ENCODE assay signal across 23 cellular contexts in the genomic region with DNA sequence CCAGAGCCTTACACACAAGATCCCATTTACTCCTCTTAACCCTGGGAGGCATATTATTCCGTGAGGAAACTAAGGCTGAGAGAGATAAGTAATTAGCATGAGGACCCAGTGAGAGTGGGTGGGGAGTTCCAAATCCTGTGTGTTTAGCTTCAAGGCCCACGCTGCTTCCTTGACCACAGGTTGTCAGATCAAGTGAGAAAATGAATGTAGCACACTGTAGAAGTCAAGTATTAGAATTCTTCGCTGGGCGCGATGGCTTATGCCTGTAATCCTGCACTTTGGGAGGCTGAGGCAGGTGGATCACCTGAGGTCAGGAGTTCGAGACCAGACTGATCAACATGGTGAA. TPM values are rescaled to one million over a fixed set of nuclear protein-coding genes. Genes with fewer than 3 reads are reported as not detected.
A peak's percentile ranks its signal among the peaks of the same experiment; 100 is the strongest.
DNase-seq lines count a peak whose midpoint lies in the region; ATAC-seq and TF ChIP-seq lines count a peak whose summit lies in the region.
"Had no signal": no experiment of that assay in that cellular context is flagged by ENCODE, and none has a peak within 500 bp of the region (broad histone marks: within the 10 kb centered on the region; RNA-seq: fewer than 3 reads in every experiment).

No MANE protein-coding gene starts in this region.

- no peaks in the 10 kb centered on the region for H3K9me3 ChIP-seq in colonic mucosa
- H3K9me3 ChIP-seq in naive thymus-derived CD4-positive, alpha-beta T cell (ENCODE audit: control insufficient read depth in 2 of 3, low read length in 3 of 3): no peaks in the 10 kb centered on the region
- H3K9me3 ChIP-seq: BE2C, heart left ventricle, lower lobe of right lung, psoas muscle, suprapubic skin had no signal

- H3K4me1 ChIP-seq in colonic mucosa: peaks cover 7% of the 10 kb centered on the region
- peaks cover 8 to 13% of the 10 kb centered on the region in 2 donors for H3K4me1 ChIP-seq in naive thymus-derived CD4-positive, alpha-beta T cell (ENCODE audit: control insufficient read depth in 2 of 2, insufficient read depth in 2 of 2, low read length in 2 of 2)
- H3K4me1 ChIP-seq: BE2C had no signal

- peaks cover 18% of the 10 kb centered on the region for H3K36me3 Mint-ChIP-seq in activated CD4-positive, alpha-beta T cell treated with anti-CD3 and anti-CD28 coated beads for 36 hours (ENCODE audit: low read depth)
- H3K36me3 Mint-ChIP-seq in naive thymus-derived CD4-positive, alpha-beta T cell: peaks cover 4 to 15% (median 6%) of the 10 kb centered on the region in 5 donors

- intact Hi-C loops in activated CD4-positive, alpha-beta T cell treated with anti-CD3 and anti-CD28 coated beads for 36 hours (cut with DNase I, micrococcal nuclease): no loop called here
- intact Hi-C loops in colonic mucosa (cut with DNase I): no loop called here
- intact Hi-C loops in naive thymus-derived CD4-positive, alpha-beta T cell (cut with micrococcal nuclease): no loop called here

- peaks cover 22% of the 10 kb centered on the region for H3K4me1 Mint-ChIP-seq in activated CD4-positive, alpha-beta T cell treated with anti-CD3 and anti-CD28 coated beads for 36 hours
- H3K4me1 Mint-ChIP-seq in naive thymus-derived CD4-positive, alpha-beta T cell: peaks cover 25 to 47% (median 32%) of the 10 kb centered on the region in 7 donors

- no peaks in the 10 kb centered on the region for H3K27me3 Mint-ChIP-seq in activated CD4-positive, alpha-beta T cell treated with anti-CD3 and anti-CD28 coated beads for 36 hours
- no peaks in the 10 kb centered on the region for H3K27me3 Mint-ChIP-seq in naive thymus-derived CD4-positive, alpha-beta T cell
- H3K27me3 Mint-ChIP-seq: naive thymus-derived CD8-positive, alpha-beta T cell had no signal

- no peak overlapping the region for H3K4me3 ChIP-seq in colonic mucosa
- no peak overlapping the region for H3K4me3 ChIP-seq in naive thymus-derived CD4-positive, alpha-beta T cell (ENCODE audit: low read length)
- H3K4me3 ChIP-seq: lower lobe of right lung, psoas muscle, suprapubic skin had no signal

- H3K36me3 ChIP-seq in colonic mucosa: no peaks in the 10 kb centered on the region
- peaks cover 6 to 18% (median 8%) of the 10 kb centered on the region in 3 experiments for H3K36me3 ChIP-seq in naive thymus-derived CD4-positive, alpha-beta T cell (ENCODE audit: control insufficient read depth in 2 of 3, insufficient read depth in 3 of 3, low read length in 3 of 3)
- H3K36me3 ChIP-seq: BE2C had no signal

- peak overlapping the region; percentile 42 for H3K27ac Mint-ChIP-seq in activated CD4-positive, alpha-beta T cell treated with anti-CD3 and anti-CD28 coated beads for 36 hours
- H3K27ac Mint-ChIP-seq in naive thymus-derived CD4-positive, alpha-beta T cell: peak overlapping the region in 4 of 9 donors; percentile 26 to 62 (median 51)
- H3K27ac Mint-ChIP-seq: activated naive CD4-positive, alpha-beta T cell treated with anti-CD3 and anti-CD28 coated beads for 36 hours; HFFc6 had no signal

- DNase-seq in activated CD4-positive, alpha-beta T cell treated with anti-CD3 and anti-CD28 coated beads for 36 hours: no peak
- no peak for DNase-seq in activated CD4-positive, alpha-beta T cell treated with anti-CD3 and anti-CD28 coated beads, Interleukin-2, amount 50 U/mL, for 4 hours
- DNase-seq in colonic mucosa (no peak), dermis blood vessel endothelial cell (no peak), kidney glomerular epithelial cell (lab: John Stamatoyannopoulos, UW) (no peak)
- DNase-seq in naive thymus-derived CD4-positive, alpha-beta T cell: no peak
- DNase-seq: activated CD4-positive, alpha-beta T cell treated with anti-CD3 and anti-CD28 coated beads, Interleukin-2, amount 50 U/mL, for 1 hour; activated naive CD4-positive, alpha-beta T cell treated with anti-CD3 and anti-CD28 coated beads for 36 hours; BE2C; DMS153; heart left ventricle; HFFc6; KG1; lower lobe of right lung; naive thymus-derived CD8-positive, alpha-beta T cell; NCI-H2081; NCI-H446 treated with DMSO at 0.1 percent for 48 hours; psoas muscle; small intestine; stimulated activated CD4-positive, alpha-beta T cell treated with anti-CD3 and anti-CD28 coated beads, Interleukin-4, amount 100 ng/mL, for 24 hours; SW 1271 had no signal

- H3K27me3 ChIP-seq in colonic mucosa: no peaks in the 10 kb centered on the region
- H3K27me3 ChIP-seq in naive thymus-derived CD4-positive, alpha-beta T cell (ENCODE audit: control insufficient read depth in 2 of 2, insufficient read depth in 2 of 2, low read length in 2 of 2): no peaks in the 10 kb centered on the region
- H3K27me3 ChIP-seq: BE2C, heart left ventricle, suprapubic skin had no signal

- no peak for ATAC-seq in activated CD4-positive, alpha-beta T cell treated with anti-CD3 and anti-CD28 coated beads for 36 hours
- no peak for ATAC-seq in naive thymus-derived CD4-positive, alpha-beta T cell
- ATAC-seq: heart left ventricle; lower lobe of right lung; naive thymus-derived CD8-positive, alpha-beta T cell; psoas muscle had no signal

- no peak for TF ChIP-seq CTCF in colonic mucosa (IDR thresholded peaks at IDR 0.05)

- no peaks in the 10 kb centered on the region for H3K9me3 Mint-ChIP-seq in activated CD4-positive, alpha-beta T cell treated with anti-CD3 and anti-CD28 coated beads for 36 hours (ENCODE audit: low read depth)
- H3K9me3 Mint-ChIP-seq in naive thymus-derived CD4-positive, alpha-beta T cell: no peaks in the 10 kb centered on the region
- H3K9me3 Mint-ChIP-seq: activated naive CD4-positive, alpha-beta T cell treated with anti-CD3 and anti-CD28 coated beads for 36 hours; HFFc6; naive thymus-derived CD8-positive, alpha-beta T cell had no signal

- POLR2A ChIA-PET in activated CD4-positive, alpha-beta T cell treated with anti-CD3 and anti-CD28 coated beads for 36 hours (lab: Charles Lee): interaction anchor here (1.0 kb wide), 1 partner anchor 23 kb away, joined by 3 read pairs; no protein-coding TSS in a partner anchor
- POLR2A ChIA-PET in naive thymus-derived CD4-positive, alpha-beta T cell (lab: Charles Lee): interaction anchor here (1.0 to 1.5 kb wide), 4 partner anchors 20 to 27 kb away, joined by 3 to 4 read pairs (median 3); no protein-coding TSS in a partner anchor

- no peak overlapping the region for H3K4me3 Mint-ChIP-seq in activated CD4-positive, alpha-beta T cell treated with anti-CD3 and anti-CD28 coated beads for 36 hours
- peak overlapping the region in 3 of 10 donors; percentile 9 to 59 (median 16) for H3K4me3 Mint-ChIP-seq in naive thymus-derived CD4-positive, alpha-beta T cell
- H3K4me3 Mint-ChIP-seq: activated naive CD4-positive, alpha-beta T cell treated with anti-CD3 and anti-CD28 coated beads for 36 hours; HFFc6 had no signal

- CTCF ChIA-PET in activated CD4-positive, alpha-beta T cell treated with anti-CD3 and anti-CD28 coated beads for 36 hours (lab: Charles Lee): interaction anchor here (0.6 to 1.6 kb wide), 4 partner anchors 22 to 35 kb away, joined by 3 to 9 read pairs (median 5); no protein-coding TSS in a partner anchor
- CTCF ChIA-PET in naive thymus-derived CD4-positive, alpha-beta T cell (lab: Charles Lee): interaction anchor here (2.7 kb wide), 1 partner anchor 22 kb away, joined by 10 read pairs; no protein-coding TSS in a partner anchor

- H3K27ac ChIP-seq in colonic mucosa: peak overlapping the region; percentile 29
- H3K27ac ChIP-seq in naive thymus-derived CD4-positive, alpha-beta T cell (ENCODE audit: low read depth, low read length): no peak overlapping the region
- H3K27ac ChIP-seq: 22Rv1, psoas muscle, suprapubic skin had no signal

- H3K9ac ChIP-seq in colonic mucosa (ENCODE audit: low read depth in 2 of 2, low read length in 2 of 2): peak overlapping the region in 1 of 2 donors; percentile 44

RNA-seq across cellular contexts. Expression of gene CYB561A3, which starts 3.8 kb away (rescaled TPM):
- 10 to 100 TPM; 31.8 to 34.4 TPM for total RNA-seq in activated CD4-positive, alpha-beta T cell treated with anti-CD3 and anti-CD28 coated beads for 36 hours
- 10 to 100 TPM; 64.2 to 88.5 TPM for total RNA-seq in colonic mucosa
- 58.4 and 75.4 TPM in 2 replicates for total RNA-seq in dermis blood vessel endothelial cell
- total RNA-seq in naive thymus-derived CD4-positive, alpha-beta T cell: 10 to 100 TPM; 37.9 to 47.6 (median 44.2) TPM
- 10 to 100 TPM; 62.7 to 73.8 TPM for polyA plus RNA-seq in naive thymus-derived CD4-positive, alpha-beta T cell

RNA-seq across cellular contexts. Expression of gene TMEM138, which starts 4.3 kb away (rescaled TPM):
- 10 to 100 TPM; 38.6 to 56.5 TPM for total RNA-seq in activated CD4-positive, alpha-beta T cell treated with anti-CD3 and anti-CD28 coated beads for 36 hours
- total RNA-seq in colonic mucosa: 10 to 100 TPM; 27.4 to 37.7 TPM
- 12.6 and 12.8 TPM in 2 replicates for total RNA-seq in dermis blood vessel endothelial cell
- 10 to 100 TPM; 54.6 to 65.1 (median 59.9) TPM for total RNA-seq in naive thymus-derived CD4-positive, alpha-beta T cell
- polyA plus RNA-seq in naive thymus-derived CD4-positive, alpha-beta T cell: 10 to 100 TPM; 42.9 to 49.3 TPM

RNA-seq across cellular contexts. Expression of gene TKFC, which starts 24.8 kb away (rescaled TPM):
- total RNA-seq in activated CD4-positive, alpha-beta T cell treated with anti-CD3 and anti-CD28 coated beads for 36 hours: 100 to 1,000 TPM; 100 to 107 TPM
- total RNA-seq in colonic mucosa (10 to 100 TPM; 50.0 to 81.3 TPM), dermis blood vessel endothelial cell (27.2 and 33.9 TPM in 2 replicates)
- total RNA-seq in naive thymus-derived CD4-positive, alpha-beta T cell: 10 to 100 TPM; 36.9 to 59.9 (median 43.3) TPM
- polyA plus RNA-seq in naive thymus-derived CD4-positive, alpha-beta T cell: 10 to 100 TPM; 24.6 to 30.0 TPM

RNA-seq across cellular contexts. Expression of gene DDB1, which starts 25.0 kb away (rescaled TPM):
- total RNA-seq in activated CD4-positive, alpha-beta T cell treated with anti-CD3 and anti-CD28 coated beads for 36 hours: 100 to 1,000 TPM; 258 to 268 TPM
- total RNA-seq in colonic mucosa: 100 to 1,000 TPM; 154 to 189 TPM
- 328 and 389 TPM in 2 replicates for total RNA-seq in dermis blood vessel endothelial cell
- total RNA-seq in naive thymus-derived CD4-positive, alpha-beta T cell: 100 to 1,000 TPM; 153 to 213 (median 160) TPM
- polyA plus RNA-seq in naive thymus-derived CD4-positive, alpha-beta T cell: 100 to 1,000 TPM; 113 to 125 TPM

RNA-seq across cellular contexts. Expression of gene TMEM216, which starts 34.5 kb away (rescaled TPM):
- total RNA-seq in activated CD4-positive, alpha-beta T cell treated with anti-CD3 and anti-CD28 coated beads for 36 hours: 1 to 10 TPM; 8.3 to 8.8 TPM
- 10 to 100 TPM in 1 of 2 donors, 1 to 10 TPM in 1; 9.0 to 10.3 TPM for total RNA-seq in colonic mucosa
- total RNA-seq in dermis blood vessel endothelial cell: 8.8 and 14.0 TPM in 2 replicates
- total RNA-seq in naive thymus-derived CD4-positive, alpha-beta T cell: 10 to 100 TPM in 2 of 5 experiments, 1 to 10 TPM in 3; 4.7 to 17.2 (median 9.2) TPM
- polyA plus RNA-seq in naive thymus-derived CD4-positive, alpha-beta T cell: 10 to 100 TPM; 34.7 to 35.8 TPM
